16 cellular contexts compared by ENCODE assay signal in genomic region chr1:26729633-26730032, GRCh38.
"Had no signal": no experiment of that assay in that cellular context is flagged by ENCODE, and none has a peak within 500 bp of the region (broad histone marks: within the 10 kb centered on the region; RNA-seq: fewer than 3 reads in every experiment).

No MANE protein-coding gene starts in this region.

- H3K27ac ChIP-seq: brain microvascular endothelial cell, gastroesophageal sphincter, left ventricle myocardium inferior, ovary, thyroid gland, uterus had no signal

- H3K4me3 ChIP-seq: gastroesophageal sphincter, left ventricle myocardium inferior, neural progenitor cell, ovary, thyroid gland, uterus had no signal

- H3K9me3 ChIP-seq: gastroesophageal sphincter, left ventricle myocardium inferior, ovary, SK-N-SH, thyroid gland, uterus had no signal

- DNase-seq: activated naive CD4-positive, alpha-beta T cell; activated T-cell treated with anti-CD3 and anti-CD28 coated beads, Interleukin-2, amount 50 U/mL, for 4 hours; brain microvascular endothelial cell; kidney; left ventricle myocardium inferior; ovary; SK-N-SH; stimulated activated CD4-positive, alpha-beta T cell treated with anti-CD3 and anti-CD28 coated beads, Interleukin-2, amount 100 ng/mL, for 48 hours; stimulated activated CD8-positive, alpha-beta memory T cell treated with anti-CD3 and anti-CD28 coated beads, Interleukin-4, amount 100 ng/mL, for 48 hours; thyroid gland; uterus had no signal

- H3K36me3 ChIP-seq: ovary, uterus had no signal

- H3K27me3 ChIP-seq: brain microvascular endothelial cell, gastroesophageal sphincter, neural progenitor cell, ovary, thyroid gland, uterus had no signal

- H3K4me3 Mint-ChIP-seq: activated T-cell treated with anti-CD3 and anti-CD28 coated beads, Interleukin-2, amount 50 U/mL, for 4 hours; dendritic cell treated with granulocyte-macrophage colony-stimulating factor and Interleukin-4, amounts not matched to agents 40 ng/mL and 50 ng/mL, for 4 days; memory B cell; neural progenitor cell; T-helper 1 cell treated with Interleukin-12 subunit alpha and Interleukin-12 subunit beta and Interleukin-4 antibody, amounts not matched to agents 30 μg/mL and 1 μg/mL, for 36 hours had no signal

- H3K9me3 Mint-ChIP-seq: activated T-cell treated with anti-CD3 and anti-CD28 coated beads, Interleukin-2, amount 50 U/mL, for 4 hours; dendritic cell treated with granulocyte-macrophage colony-stimulating factor and Interleukin-4, amounts not matched to agents 40 ng/mL and 50 ng/mL, for 4 days; memory B cell; neural progenitor cell; T-helper 1 cell treated with Interleukin-12 subunit alpha and Interleukin-12 subunit beta and Interleukin-4 antibody, amounts not matched to agents 30 μg/mL and 1 μg/mL, for 36 hours had no signal

- H3K27ac Mint-ChIP-seq: dendritic cell treated with granulocyte-macrophage colony-stimulating factor and Interleukin-4, amounts not matched to agents 40 ng/mL and 50 ng/mL, for 4 days; neural progenitor cell had no signal

- H3K27me3 Mint-ChIP-seq: dendritic cell treated with granulocyte-macrophage colony-stimulating factor and Interleukin-4, amounts not matched to agents 40 ng/mL and 50 ng/mL, for 4 days; memory B cell had no signal

- ATAC-seq: activated T-cell treated with anti-CD3 and anti-CD28 coated beads, Interleukin-2, amount 50 U/mL, for 4 hours; gastroesophageal sphincter had no signal
